In genomic region chr17:28948873-28949184, GRCh38 we compare ENCODE assay signal across 8 cellular contexts. TPM values are rescaled to one million over a fixed set of nuclear protein-coding genes. Genes with fewer than 3 reads are reported as not detected.
A peak's percentile ranks its signal among the peaks of the same experiment; 100 is the strongest.
DNase-seq lines count a peak whose midpoint lies in the region; ATAC-seq and TF ChIP-seq lines count a peak whose summit lies in the region.

No MANE protein-coding gene starts in this region.

- H3K4me3 ChIP-seq in HEK293 (ENCODE audit: low read depth, low read length): peak overlapping the region; percentile 87
- H3K4me3 ChIP-seq in WERI-Rb-1 (ENCODE audit: low read depth, low read length): peak overlapping the region; percentile 91
- peak overlapping the region; percentile 92 for H3K4me3 ChIP-seq in right cardiac atrium (ENCODE audit: low read length)
- peak overlapping the region; percentile 81 to 93 (median 93) for H3K4me3 ChIP-seq in skeletal muscle tissue (ENCODE audit: low read length in 3 of 3)

- no peak for ATAC-seq in right cardiac atrium

- H3K36me3 ChIP-seq in HEK293 (ENCODE audit: control insufficient read depth in 2 of 2, insufficient read depth in 1 of 2, low read length in 2 of 2) (peaks cover 19 to 21% of the 10 kb centered on the region in 2 experiments), WERI-Rb-1 (peaks cover 51% of the 10 kb centered on the region), skeletal muscle tissue (ENCODE audit: control insufficient read depth in 3 of 3, insufficient read depth in 3 of 3, low read length in 3 of 3) (no peaks in the 10 kb centered on the region)

- H3K9ac ChIP-seq in skeletal muscle tissue (ENCODE audit: low read depth in 1 of 3, low read length in 3 of 3): peak overlapping the region; percentile 81 to 91 (median 87)

- H3K4me1 ChIP-seq in HEK293 (ENCODE audit: control insufficient read depth, insufficient read depth, low read length): peaks cover 18% of the 10 kb centered on the region
- H3K4me1 ChIP-seq in right cardiac atrium (ENCODE audit: control insufficient read depth, insufficient read depth, low read length): peaks cover 2% of the 10 kb centered on the region
- peaks cover 53 to 54% (median 54%) of the 10 kb centered on the region in 3 donors for H3K4me1 ChIP-seq in skeletal muscle tissue (ENCODE audit: control insufficient read depth in 3 of 3, insufficient read depth in 3 of 3, low read length in 3 of 3)

- H3K27ac ChIP-seq in HEK293 (ENCODE audit: extremely low read depth, low read depth, low read length) (peak overlapping the region; percentile 81), WERI-Rb-1 (peak overlapping the region; percentile 77), right cardiac atrium (ENCODE audit: low read length) (peak overlapping the region; percentile 99), skeletal muscle tissue (ENCODE audit: low read depth, low read length) (peak overlapping the region; percentile 81)

- H3K27me3 ChIP-seq in WERI-Rb-1 (ENCODE audit: insufficient read depth, low read depth, severe bottlenecking) (no peaks in the 10 kb centered on the region), right cardiac atrium (ENCODE audit: control insufficient read depth, insufficient read depth) (no peaks in the 10 kb centered on the region), skeletal muscle tissue (ENCODE audit: control insufficient read depth in 3 of 3, insufficient read depth in 3 of 3, low read length in 3 of 3) (no peaks in the 10 kb centered on the region)

- intact Hi-C loops in right cardiac atrium (cut with DNase I): loop anchor here in 1 of 4 donors (5.0 kb wide), 1 partner anchor 47 kb away; the partner anchor contains the start of gene DHRS13

- CTCF ChIA-PET in HEK293 (lab: Yijun Ruan, JAX): interaction anchor here (0.6 to 18.9 kb wide), 8 partner anchors 17 to 199 kb away, joined by 3 to 680 read pairs (median 4); no protein-coding TSS in a partner anchor

- no peaks in the 10 kb centered on the region for H3K9me3 ChIP-seq in HEK293 (ENCODE audit: control insufficient read depth, insufficient read depth, low read depth, low read length)
- no peaks in the 10 kb centered on the region for H3K9me3 ChIP-seq in WERI-Rb-1 (ENCODE audit: severe bottlenecking)
- no peaks in the 10 kb centered on the region for H3K9me3 ChIP-seq in right cardiac atrium (ENCODE audit: control insufficient read depth, low read length)
- no peaks in the 10 kb centered on the region for H3K9me3 ChIP-seq in skeletal muscle tissue (ENCODE audit: control insufficient read depth in 3 of 3, low read length in 3 of 3)

- POLR2A ChIA-PET in HEK293 (lab: Yijun Ruan, JAX): interaction anchor here (1.2 to 2.3 kb wide), 5 partner anchors 9 to 222 kb away, joined by 3 to 48 read pairs (median 10); partner anchors contain the start of genes FLOT2, NEK8 and TLCD1

- peak; percentile 54 for DNase-seq in WERI-Rb-1
- DNase-seq in right cardiac atrium: no peak
- DNase-seq in NCI-H2029 (lab: John Stamatoyannopoulos, UW): no peak
- no peak for DNase-seq in activated effector memory CD4-positive, alpha-beta T cell treated with anti-CD3 and anti-CD28 coated beads, Interleukin-2, amount 50 U/mL, for 16 hours
- no peak for DNase-seq in NCI-H1048 (lab: John Stamatoyannopoulos, UW)
- no peak for DNase-seq in stimulated activated CD4-positive, alpha-beta T cell treated with anti-CD3 and anti-CD28 coated beads, Interleukin-1b, Interleukin-23, amount 100 ng/mL, for 48 hours

- TF ChIP-seq CTCF in HEK293 (tag by site-specific recombination; IDR thresholded peaks at IDR 0.05): no peak
- TF ChIP-seq CTCF in WERI-Rb-1 (IDR thresholded peaks at IDR 0.05; ENCODE audit: low read depth, low read length): no peak

- WGBS in right cardiac atrium: under 1% methylated on average over 15 of the region's 15 CpGs

TF ChIP-seq in HEK293, 187 proteins besides CTCF, POLR2A, EP300 and RAD21:
- TF ChIP-seq IKZF3 (tag by site-specific recombination; IDR thresholded peaks at IDR 0.05) (peak; percentile 16; the same call in 1 of the 2 replicates), ZNF341 (tag by site-specific recombination; IDR thresholded peaks at IDR 0.05; ENCODE audit: low read depth) (peak; percentile 63), SCRT2 (tag by site-specific recombination; IDR thresholded peaks at IDR 0.05) (peak; percentile 27; the same call in 1 of the 2 replicates), ZFP37 (tag by site-specific recombination; IDR thresholded peaks at IDR 0.05) (no peak), ZNF664 (tag by site-specific recombination; IDR thresholded peaks at IDR 0.05) (no peak), ZNF26 (tag by site-specific recombination; IDR thresholded peaks at IDR 0.05) (no peak), ZBTB48 (tag by site-specific recombination; IDR thresholded peaks at IDR 0.05) (no peak), ZNF510 (tag by site-specific recombination; IDR thresholded peaks at IDR 0.05; ENCODE audit: insufficient replicate concordance) (no peak), ZNF366 (tag by site-specific recombination; conservative IDR thresholded peaks at IDR 0.05) (peak; percentile 66), ZNF701 (tag by site-specific recombination; IDR thresholded peaks at IDR 0.05) (no peak), WT1 (tag by site-specific recombination; IDR thresholded peaks at IDR 0.05) (0 out of 2 replicates have a peak, but pooled peaks have one; percentile 51)

RNA-seq across cellular contexts. Expression of gene PHF12, which starts 2.5 kb away (rescaled TPM):
- total RNA-seq in right cardiac atrium (10 to 100 TPM; 20.8 to 25.4 (median 24.2) TPM), skeletal muscle tissue (8.9 TPM)
- polyA plus RNA-seq in right cardiac atrium: 10.8 TPM

RNA-seq across cellular contexts. Expression of gene DHRS13, which starts 46.0 kb away (rescaled TPM):
- 1 to 10 TPM; 2.1 to 3.3 (median 2.5) TPM for total RNA-seq in right cardiac atrium
- polyA plus RNA-seq in right cardiac atrium: 2.3 TPM
- 5.7 TPM for total RNA-seq in skeletal muscle tissue

RNA-seq across cellular contexts. Expression of gene FLOT2, which starts 51.3 kb away (rescaled TPM):
- total RNA-seq in right cardiac atrium (10 to 100 TPM; 70.5 to 89.4 (median 79.4) TPM), skeletal muscle tissue (25.6 TPM)
- polyA plus RNA-seq in right cardiac atrium: 45.1 TPM

RNA-seq across cellular contexts. Expression of gene SEZ6, which starts 57.0 kb away (rescaled TPM):
- total RNA-seq in right cardiac atrium (not detected), skeletal muscle tissue (not detected)
- polyA plus RNA-seq in right cardiac atrium: not detected
